ENCODE assay signal across 27 cellular contexts in the genomic region with DNA sequence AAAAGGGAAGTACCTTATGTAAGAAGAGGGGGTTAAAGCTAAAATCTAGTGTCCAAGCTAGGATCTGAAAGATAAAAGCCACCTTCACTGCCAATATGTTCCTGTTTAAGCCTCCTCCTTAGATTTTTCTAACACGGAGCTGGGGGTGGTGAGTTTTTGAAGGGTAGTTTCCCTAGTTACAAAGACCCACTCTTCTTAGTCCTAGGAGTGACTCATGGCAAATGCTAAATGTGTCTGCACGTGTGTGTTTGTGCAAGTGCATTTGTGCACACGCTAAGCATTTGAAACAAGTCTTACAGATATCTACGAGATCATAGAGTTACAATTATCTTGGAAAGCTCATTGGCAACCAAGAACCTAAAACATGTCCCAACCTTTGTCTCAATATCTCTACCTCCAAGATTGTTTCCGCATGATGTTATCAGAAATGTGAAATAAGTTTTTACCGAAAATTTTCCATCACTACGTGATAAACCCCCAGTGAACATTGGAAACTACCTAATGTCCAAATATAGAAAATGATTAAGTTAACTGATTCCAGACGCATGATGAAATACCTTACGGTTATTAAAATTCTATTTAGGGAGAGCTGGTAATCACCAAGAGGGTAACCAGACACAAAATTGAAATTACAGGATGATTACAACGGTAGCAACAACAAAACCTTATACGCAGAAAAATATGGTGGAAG.
DNase-seq lines count a peak whose midpoint lies in the region; ATAC-seq, FAIRE-seq and TF ChIP-seq lines count a peak whose summit lies in the region.
"Had no signal": no experiment of that assay in that cellular context is flagged by ENCODE, and none has a peak within 500 bp of the region (broad histone marks: within the 10 kb centered on the region; RNA-seq: fewer than 3 reads in every experiment).

No MANE protein-coding gene starts in this region.

- TF ChIP-seq RAD21 in H1 (IDR thresholded peaks at IDR 0.05 in 1 of 2, conservative IDR thresholded peaks at IDR 0.05 in 1 of 2; ENCODE audit: low read depth in 2 of 2, low read length in 2 of 2) = no peak

- no peak overlapping the region for H2BK5ac ChIP-seq in H1 (ENCODE audit: low read depth, low read length)

- TF ChIP-seq CTCF in right atrium auricular region (IDR thresholded peaks at IDR 0.05) = no peak
- TF ChIP-seq CTCF in H1 (IDR thresholded peaks at IDR 0.05; ENCODE audit: control extremely low read depth in 1 of 3, insufficient read depth in 1 of 3, low read depth in 1 of 3, low read length in 3 of 3) = no peak

- H3K14ac ChIP-seq in H1 (ENCODE audit: insufficient read length) = no peak overlapping the region

- H2BK120ac ChIP-seq in H1 (replicated peaks; ENCODE audit: low read depth, low read length) = no peak overlapping the region

- FAIRE-seq in H1 (lab: Jason Lieb, UNC) = no peak
- FAIRE-seq: frontal cortex, HepG2, TTC549 had no signal

- H4K91ac ChIP-seq in H1 (replicated peaks; ENCODE audit: insufficient read length, low read length) = no peak overlapping the region

- peaks cover 0 to 5% of the 10 kb centered on the region in 2 donors for H3K9me3 ChIP-seq in right atrium auricular region
- peaks cover 2 to 5% of the 10 kb centered on the region in 2 experiments; a peak in 1 of 4 replicates for H3K9me3 ChIP-seq in H1 (ENCODE audit: insufficient read depth in 2 of 2, low read depth in 1 of 2, low read length in 1 of 2)
- H3K9me3 ChIP-seq: mucosa of descending colon, right lobe of liver, upper lobe of left lung had no signal

- no peak overlapping the region for H3K23ac ChIP-seq in H1 (ENCODE audit: insufficient read length)

- H3K79me2 ChIP-seq in H1 (ENCODE audit: control insufficient read depth in 1 of 2, insufficient read depth in 2 of 2, low read length in 2 of 2) = no peaks in the 10 kb centered on the region

- TF ChIP-seq POLR2A in H1 (IDR thresholded peaks at IDR 0.05; ENCODE audit: control extremely low read depth in 1 of 2, low read depth in 2 of 2, low read length in 2 of 2) = no peak

- no peak overlapping the region for H2BK12ac ChIP-seq in H1 (ENCODE audit: low read depth, low read length)

- peak; percentile 38 for DNase-seq in NOMO-1 treated with DMSO at 0.1 percent for 48 hours (lab: John Stamatoyannopoulos, UW; ENCODE audit: unreplicated experiment)
- no peak for DNase-seq in NOMO-1 treated with dmso at 0.1 percent for 144 hours (lab: John Stamatoyannopoulos, UW; ENCODE audit: unreplicated experiment)
- DNase-seq in left ventricle myocardium superior = no peak
- DNase-seq in right atrium auricular region (ENCODE audit: low spot score) = no peak
- DNase-seq in H1 (ENCODE audit: low read depth in 1 of 2, low spot score in 2 of 2) = no peak
- no peak for DNase-seq in stimulated activated naive CD8-positive, alpha-beta T cell treated with anti-CD3 and anti-CD28 coated beads, Interleukin-15, amount 100 ng/mL, for 72 hours
- DNase-seq: activated CD4-positive, alpha-beta T cell treated with anti-CD3 and anti-CD28 coated beads for 1 hour; CD4-positive, alpha-beta memory T cell; cortex of kidney; DMS 273 treated with DMSO at 0.1 percent for 48 hours; mucosa of descending colon; NCI-H1092 treated with DMSO at 0.1 percent for 48 hours; NCI-H2029; NCI-H2227 treated with DMSO at 0.1 percent for 48 hours; NCI-H69; right lobe of liver; Right ventricle myocardium superior; T-cell; upper lobe of left lung had no signal

- peak; percentile 27 for ATAC-seq in left ventricle myocardium superior
- peak; percentile 58 for ATAC-seq in stimulated activated naive CD8-positive, alpha-beta T cell treated with anti-CD3 and anti-CD28 coated beads, Interleukin-15, amount 100 ng/mL, for 72 hours
- ATAC-seq in stimulated activated memory B cell treated with anti-CD40 and anti-IgM and Interleukin-4, amounts not matched to agents 10 μg/mL and 1 μg/mL and 100 μg/mL, for 72 hours = no peak
- no peak for ATAC-seq in GM21367 (IDR thresholded peaks at IDR 0.05; ENCODE audit: unreplicated experiment)
- ATAC-seq: esophagus mucosa, HepG2, mucosa of descending colon, right lobe of liver, T-cell had no signal

- no peak overlapping the region for H4K8ac ChIP-seq in H1 (ENCODE audit: extremely low read depth, insufficient read depth, low read length)

- intact Hi-C loops in left ventricle myocardium superior (cut with micrococcal nuclease) = no loop called here

- CTCF ChIA-PET in H1 (lab: Charles Lee; ENCODE audit: partially characterized antibody) = interaction anchor here (0.9 to 3.5 kb wide), 9 partner anchors 10 to 139 kb away, joined by 3 to 18 read pairs (median 3); no protein-coding TSS in a partner anchor

- no peak overlapping the region for H3K4me2 ChIP-seq in H1 (ENCODE audit: insufficient read depth in 1 of 2, low read depth in 2 of 2, low read length in 2 of 2)

- peaks cover 15% of the 10 kb centered on the region for H3K4me1 Mint-ChIP-seq in stimulated activated naive CD8-positive, alpha-beta T cell treated with anti-CD3 and anti-CD28 coated beads, Interleukin-15, amount 100 ng/mL, for 72 hours
- no peaks in the 10 kb centered on the region for H3K4me1 Mint-ChIP-seq in stimulated activated memory B cell treated with anti-CD40 and anti-IgM and Interleukin-4, amounts not matched to agents 10 μg/mL and 1 μg/mL and 100 μg/mL, for 72 hours
- H3K4me1 Mint-ChIP-seq: nephron had no signal

- H2AK5ac ChIP-seq in H1 (ENCODE audit: low read depth, low read length) = no peak overlapping the region; the same call in 1 of the 2 replicates

- no peak overlapping the region for H3K18ac ChIP-seq in H1 (ENCODE audit: extremely low read depth, low read length)

- H4K5ac ChIP-seq in H1 (ENCODE audit: insufficient read length, low read depth, low read length) = no peak overlapping the region

- H3K27ac ChIP-seq in right atrium auricular region (no peak overlapping the region), H1 (ENCODE audit: low read depth, low read length) (no peak overlapping the region)
- H3K27ac ChIP-seq: 22Rv1, right lobe of liver, upper lobe of left lung had no signal

- WGBS in H1 (ENCODE audit: extremely low coverage in 1 of 2, insufficient coverage in 1 of 2, insufficient read length in 1 of 2, insufficient replicate concordance in 2 of 2, low coverage in 1 of 2, low lambda C conversion rate in 2 of 2, missing lambda C conversion rate in 1 of 2), 2 experiments = 84% methylated on average over 11 of the region's 11 CpGs; no CpG with 5 or more reads in 1 of the 2 experiments

- H3K4me3 Mint-ChIP-seq in stimulated activated naive CD8-positive, alpha-beta T cell treated with anti-CD3 and anti-CD28 coated beads, Interleukin-15, amount 100 ng/mL, for 72 hours = peak overlapping the region in 1 of 2 donors; percentile 34
- H3K4me3 Mint-ChIP-seq in stimulated activated memory B cell treated with anti-CD40 and anti-IgM and Interleukin-4, amounts not matched to agents 10 μg/mL and 1 μg/mL and 100 μg/mL, for 72 hours = no peak overlapping the region
- H3K4me3 Mint-ChIP-seq: CD4-positive, alpha-beta memory T cell; nephron; T-cell had no signal

- H3K79me1 ChIP-seq in H1 (ENCODE audit: low read depth, low read length) = no peaks in the 10 kb centered on the region

- no peaks in the 10 kb centered on the region for H3K27me3 Mint-ChIP-seq in stimulated activated naive CD8-positive, alpha-beta T cell treated with anti-CD3 and anti-CD28 coated beads, Interleukin-15, amount 100 ng/mL, for 72 hours
- peaks cover 44% of the 10 kb centered on the region for H3K27me3 Mint-ChIP-seq in stimulated activated memory B cell treated with anti-CD40 and anti-IgM and Interleukin-4, amounts not matched to agents 10 μg/mL and 1 μg/mL and 100 μg/mL, for 72 hours

- H3K4me1 ChIP-seq in right atrium auricular region = no peaks in the 10 kb centered on the region
- no peaks in the 10 kb centered on the region for H3K4me1 ChIP-seq in H1 (replicated peaks in 1 of 4; ENCODE audit: control insufficient read depth in 3 of 4, insufficient read depth in 4 of 4, low read length in 3 of 4)
- H3K4me1 ChIP-seq: right lobe of liver, upper lobe of left lung had no signal

- no peak overlapping the region for H2BK20ac ChIP-seq in H1 (ENCODE audit: low read length)

- peaks cover 5 to 9% of the 10 kb centered on the region in 2 donors for H3K9me3 Mint-ChIP-seq in stimulated activated naive CD8-positive, alpha-beta T cell treated with anti-CD3 and anti-CD28 coated beads, Interleukin-15, amount 100 ng/mL, for 72 hours
- H3K9me3 Mint-ChIP-seq in stimulated activated memory B cell treated with anti-CD40 and anti-IgM and Interleukin-4, amounts not matched to agents 10 μg/mL and 1 μg/mL and 100 μg/mL, for 72 hours = peaks cover 9% of the 10 kb centered on the region

- H3K36me3 ChIP-seq in right atrium auricular region = no peaks in the 10 kb centered on the region
- H3K36me3 ChIP-seq in H1 (ENCODE audit: control insufficient read depth in 2 of 4, insufficient read depth in 4 of 4, low read length in 3 of 4) = no peaks in the 10 kb centered on the region
- H3K36me3 ChIP-seq: right lobe of liver, upper lobe of left lung had no signal

- no peak overlapping the region for H2BK15ac ChIP-seq in H1 (ENCODE audit: low read length)

- peak overlapping the region; percentile 55 to 72 for H3K27ac Mint-ChIP-seq in stimulated activated naive CD8-positive, alpha-beta T cell treated with anti-CD3 and anti-CD28 coated beads, Interleukin-15, amount 100 ng/mL, for 72 hours
- no peak overlapping the region for H3K27ac Mint-ChIP-seq in stimulated activated memory B cell treated with anti-CD40 and anti-IgM and Interleukin-4, amounts not matched to agents 10 μg/mL and 1 μg/mL and 100 μg/mL, for 72 hours
- H3K27ac Mint-ChIP-seq: CD4-positive, alpha-beta memory T cell; nephron; T-cell had no signal

- POLR2A ChIA-PET in H1 (lab: Charles Lee; ENCODE audit: partially characterized antibody) = no interaction called here

- H3K56ac ChIP-seq in H1 (replicated peaks; ENCODE audit: insufficient read length, low read depth, low read length) = no peak overlapping the region

- H3K9ac ChIP-seq in H1 (replicated peaks in 1 of 4; ENCODE audit: extremely low read depth in 1 of 4, low read depth in 3 of 4, low read length in 3 of 4) = no peak overlapping the region

- no peak for TF ChIP-seq EP300 in H1 (IDR thresholded peaks at IDR 0.05; ENCODE audit: borderline replicate concordance in 1 of 2, low read depth in 2 of 2, low read length in 2 of 2)

- H3K23me2 ChIP-seq in H1 (ENCODE audit: low read depth, low read length) = no peaks in the 10 kb centered on the region

- H3K4me3 ChIP-seq in right atrium auricular region (no peak overlapping the region), H1 (ENCODE audit: extremely low read depth in 1 of 4, insufficient read depth in 2 of 4, low read depth in 3 of 4, low read length in 4 of 4) (no peak overlapping the region)
- H3K4me3 ChIP-seq: mucosa of descending colon, right lobe of liver, upper lobe of left lung had no signal

- H3K27me3 ChIP-seq in right atrium auricular region = no peaks in the 10 kb centered on the region
- H3K27me3 ChIP-seq in H1 (replicated peaks in 1 of 4; ENCODE audit: control insufficient read depth in 3 of 4, extremely low read depth in 1 of 4, insufficient read depth in 3 of 4, low read length in 3 of 4) = peaks cover 0 to 4% (median 0%) of the 10 kb centered on the region in 4 experiments; a peak in 1 of 7 replicates
- H3K27me3 ChIP-seq: right lobe of liver, upper lobe of left lung had no signal

- no peaks in the 10 kb centered on the region for H3K36me3 Mint-ChIP-seq in stimulated activated memory B cell treated with anti-CD40 and anti-IgM and Interleukin-4, amounts not matched to agents 10 μg/mL and 1 μg/mL and 100 μg/mL, for 72 hours
- H3K36me3 Mint-ChIP-seq: CD4-positive, alpha-beta memory T cell had no signal

- H4K20me1 ChIP-seq in H1 (replicated peaks in 1 of 2; ENCODE audit: control insufficient read depth in 1 of 2, insufficient read depth in 2 of 2, low read length in 2 of 2) = no peaks in the 10 kb centered on the region

- H3K4ac ChIP-seq in H1 (replicated peaks; ENCODE audit: insufficient read length, low read depth, low read length) = no peak overlapping the region

- H2AFZ ChIP-seq in H1 (ENCODE audit: low read length) = 0 out of 2 replicates have a peak overlapping the region, but pooled peaks have one; percentile 3

Comparison
In these comparisons a context has a peak if more than half of its experiments do, and no peak if none do; other contexts are left out.
1. ATAC-seq: peak in left ventricle myocardium superior (single experiment) and stimulated activated naive CD8-positive, alpha-beta T cell treated with anti-CD3 and anti-CD28 coated beads, Interleukin-15, amount 100 ng/mL, for 72 hours (single experiment); none in stimulated activated memory B cell treated with anti-CD40 and anti-IgM and Interleukin-4, amounts not matched to agents 10 μg/mL and 1 μg/mL and 100 μg/mL, for 72 hours (single experiment) and GM21367 (single experiment).